1 cellular context compared by ENCODE assay signal in the genomic region with DNA sequence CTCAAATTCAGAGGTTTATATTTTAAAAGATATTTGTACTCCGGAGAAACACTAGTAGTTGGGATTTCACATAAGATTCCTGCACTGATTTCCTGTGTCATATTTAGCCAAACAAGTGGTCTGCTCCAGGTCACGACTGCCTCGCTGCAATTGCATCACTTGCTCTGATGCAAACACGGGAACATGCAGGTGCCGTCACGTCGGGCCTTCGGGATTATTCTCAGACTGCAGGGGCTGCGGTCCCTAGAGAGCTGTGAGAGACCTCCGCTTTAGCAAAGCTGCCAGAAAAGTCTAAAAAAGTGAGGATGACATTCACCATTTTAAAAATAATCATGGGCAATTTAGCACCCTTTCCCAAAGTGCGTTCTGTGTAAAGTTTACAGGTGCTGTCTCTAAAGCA.
TF ChIP-seq lines count a peak whose summit lies in the region.

No MANE protein-coding gene starts in this region.

TF ChIP-seq in GM23338, 12 proteins besides CTCF, POLR2A, EP300 and RAD21 (continued from another document):
- TF ChIP-seq, protein P1, sequence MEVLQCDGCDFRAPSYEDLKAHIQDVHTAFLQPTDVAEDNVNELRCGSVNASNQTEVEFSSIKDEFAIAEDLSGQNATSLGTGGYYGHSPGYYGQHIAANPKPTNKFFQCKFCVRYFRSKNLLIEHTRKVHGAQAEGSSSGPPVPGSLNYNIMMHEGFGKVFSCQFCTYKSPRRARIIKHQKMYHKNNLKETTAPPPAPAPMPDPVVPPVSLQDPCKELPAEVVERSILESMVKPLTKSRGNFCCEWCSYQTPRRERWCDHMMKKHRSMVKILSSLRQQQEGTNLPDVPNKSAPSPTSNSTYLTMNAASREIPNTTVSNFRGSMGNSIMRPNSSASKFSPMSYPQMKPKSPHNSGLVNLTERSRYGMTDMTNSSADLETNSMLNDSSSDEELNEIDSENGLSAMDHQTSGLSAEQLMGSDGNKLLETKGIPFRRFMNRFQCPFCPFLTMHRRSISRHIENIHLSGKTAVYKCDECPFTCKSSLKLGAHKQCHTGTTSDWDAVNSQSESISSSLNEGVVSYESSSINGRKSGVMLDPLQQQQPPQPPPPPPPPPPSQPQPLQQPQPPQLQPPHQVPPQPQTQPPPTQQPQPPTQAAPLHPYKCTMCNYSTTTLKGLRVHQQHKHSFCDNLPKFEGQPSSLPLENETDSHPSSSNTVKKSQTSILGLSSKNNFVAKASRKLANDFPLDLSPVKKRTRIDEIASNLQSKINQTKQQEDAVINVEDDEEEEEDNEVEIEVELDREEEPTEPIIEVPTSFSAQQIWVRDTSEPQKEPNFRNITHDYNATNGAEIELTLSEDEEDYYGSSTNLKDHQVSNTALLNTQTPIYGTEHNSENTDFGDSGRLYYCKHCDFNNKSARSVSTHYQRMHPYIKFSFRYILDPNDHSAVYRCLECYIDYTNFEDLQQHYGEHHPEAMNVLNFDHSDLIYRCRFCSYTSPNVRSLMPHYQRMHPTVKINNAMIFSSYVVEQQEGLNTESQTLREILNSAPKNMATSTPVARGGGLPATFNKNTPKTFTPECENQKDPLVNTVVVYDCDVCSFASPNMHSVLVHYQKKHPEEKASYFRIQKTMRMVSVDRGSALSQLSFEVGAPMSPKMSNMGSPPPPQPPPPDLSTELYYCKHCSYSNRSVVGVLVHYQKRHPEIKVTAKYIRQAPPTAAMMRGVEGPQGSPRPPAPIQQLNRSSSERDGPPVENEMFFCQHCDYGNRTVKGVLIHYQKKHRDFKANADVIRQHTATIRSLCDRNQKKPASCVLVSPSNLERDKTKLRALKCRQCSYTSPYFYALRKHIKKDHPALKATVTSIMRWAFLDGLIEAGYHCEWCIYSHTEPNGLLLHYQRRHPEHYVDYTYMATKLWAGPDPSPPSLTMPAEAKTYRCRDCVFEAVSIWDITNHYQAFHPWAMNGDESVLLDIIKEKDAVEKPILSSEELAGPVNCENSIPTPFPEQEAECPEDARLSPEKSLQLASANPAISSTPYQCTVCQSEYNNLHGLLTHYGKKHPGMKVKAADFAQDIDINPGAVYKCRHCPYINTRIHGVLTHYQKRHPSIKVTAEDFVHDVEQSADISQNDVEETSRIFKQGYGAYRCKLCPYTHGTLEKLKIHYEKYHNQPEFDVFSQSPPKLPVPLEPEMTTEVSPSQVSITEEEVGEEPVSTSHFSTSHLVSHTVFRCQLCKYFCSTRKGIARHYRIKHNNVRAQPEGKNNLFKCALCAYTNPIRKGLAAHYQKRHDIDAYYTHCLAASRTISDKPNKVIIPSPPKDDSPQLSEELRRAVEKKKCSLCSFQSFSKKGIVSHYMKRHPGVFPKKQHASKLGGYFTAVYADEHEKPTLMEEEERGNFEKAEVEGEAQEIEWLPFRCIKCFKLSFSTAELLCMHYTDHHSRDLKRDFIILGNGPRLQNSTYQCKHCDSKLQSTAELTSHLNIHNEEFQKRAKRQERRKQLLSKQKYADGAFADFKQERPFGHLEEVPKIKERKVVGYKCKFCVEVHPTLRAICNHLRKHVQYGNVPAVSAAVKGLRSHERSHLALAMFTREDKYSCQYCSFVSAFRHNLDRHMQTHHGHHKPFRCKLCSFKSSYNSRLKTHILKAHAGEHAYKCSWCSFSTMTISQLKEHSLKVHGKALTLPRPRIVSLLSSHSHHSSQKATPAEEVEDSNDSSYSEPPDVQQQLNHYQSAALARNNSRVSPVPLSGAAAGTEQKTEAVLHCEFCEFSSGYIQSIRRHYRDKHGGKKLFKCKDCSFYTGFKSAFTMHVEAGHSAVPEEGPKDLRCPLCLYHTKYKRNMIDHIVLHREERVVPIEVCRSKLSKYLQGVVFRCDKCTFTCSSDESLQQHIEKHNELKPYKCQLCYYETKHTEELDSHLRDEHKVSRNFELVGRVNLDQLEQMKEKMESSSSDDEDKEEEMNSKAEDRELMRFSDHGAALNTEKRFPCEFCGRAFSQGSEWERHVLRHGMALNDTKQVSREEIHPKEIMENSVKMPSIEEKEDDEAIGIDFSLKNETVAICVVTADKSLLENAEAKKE (CRISPR knock-in tag; IDR thresholded peaks at IDR 0.05) = no peak
- TF ChIP-seq CREB1 (CRISPR knock-in tag; IDR thresholded peaks at IDR 0.05; ENCODE audit: low read depth) (no peak), ZNF331 (CRISPR knock-in tag; IDR thresholded peaks at IDR 0.05; ENCODE audit: low read depth) (no peak), POLR2AphosphoS5 (IDR thresholded peaks at IDR 0.05; ENCODE audit: low read depth) (no peak), EZH2 (IDR thresholded peaks at IDR 0.05; ENCODE audit: low read depth, unreplicated experiment) (no peak)
